ENCODE assay signal across 20 cellular contexts in genomic region chr16:89600956-89601355, GRCh38. TPM values are rescaled to one million over a fixed set of nuclear protein-coding genes. Genes with fewer than 3 reads are reported as not detected.
"Had no signal": no experiment of that assay in that cellular context is flagged by ENCODE, and none has a peak within 500 bp of the region (broad histone marks: within the 10 kb centered on the region; RNA-seq: fewer than 3 reads in every experiment).

No MANE protein-coding gene starts in this region.

- DNase-seq: activated CD4-positive, alpha-beta memory T cell treated with anti-CD3 and anti-CD28 coated beads for 36 hours; activated CD4-positive, alpha-beta T cell treated with anti-CD3 and anti-CD28 coated beads for 1 hour; activated naive CD8-positive, alpha-beta T cell treated with anti-CD3 and anti-CD28 coated beads, Interleukin-2, amount 10 ng/mL, durations not matched to agents 7 days and 5 days; activated T-cell treated with anti-CD3 and anti-CD28 coated beads, Interleukin-2, amount 50 U/mL, for 72 hours; aorta; esophagus squamous epithelium; foreskin melanocyte; left cardiac atrium; naive thymus-derived CD8-positive, alpha-beta T cell; occipital lobe; sigmoid colon; stimulated activated CD4-positive, alpha-beta T cell treated with anti-CD3 and anti-CD28 coated beads, Interleukin-12 subunit alpha, Interleukin-12 subunit beta, amount 100 ng/mL, for 4 hours; stimulated activated naive CD4-positive, alpha-beta T cell; substantia nigra; transverse colon had no signal

- ATAC-seq: activated T-cell treated with anti-CD3 and anti-CD28 coated beads, Interleukin-2, amount 50 U/mL, for 72 hours; left cardiac atrium; naive thymus-derived CD8-positive, alpha-beta T cell had no signal

- H3K4me1 ChIP-seq: prostate gland, transverse colon had no signal

- H3K4me3 ChIP-seq: breast epithelium, esophagus squamous epithelium, lung, prostate gland, sigmoid colon, transverse colon had no signal

- H3K9me3 ChIP-seq: breast epithelium, esophagus squamous epithelium, prostate gland, sigmoid colon, transverse colon had no signal

- H3K36me3 ChIP-seq: breast epithelium, esophagus squamous epithelium, prostate gland, sigmoid colon, transverse colon had no signal

- H3K27ac ChIP-seq: breast epithelium, prostate gland, sigmoid colon, transverse colon had no signal

RNA-seq across cellular contexts. Expression of gene DPEP1, which starts 12.5 kb away (rescaled TPM):
- total RNA-seq: activated CD4-positive, alpha-beta memory T cell treated with anti-CD3 and anti-CD28 coated beads for 36 hours; activated naive CD8-positive, alpha-beta T cell treated with anti-CD3 and anti-CD28 coated beads, Interleukin-2, amount 10 ng/mL, durations not matched to agents 7 days and 5 days; activated T-cell treated with anti-CD3 and anti-CD28 coated beads, Interleukin-2, amount 50 U/mL, for 72 hours; aorta; left cardiac atrium; mononuclear cell; naive thymus-derived CD8-positive, alpha-beta T cell; sigmoid colon; T-helper 2 cell treated with Interferon-gamma antibody and Interleukin-4, amounts not matched to agents 100 ng/mL and 5 ng/mL, for 36 hours had no signal
- polyA plus RNA-seq: naive thymus-derived CD8-positive, alpha-beta T cell had no signal

RNA-seq across cellular contexts. Expression of gene CPNE7, which starts 25.4 kb away (rescaled TPM):
- total RNA-seq: left cardiac atrium had no signal
